In genomic region chr11:130431337-130431773, GRCh38 we compare ENCODE assay signal across 8 cellular contexts. TPM values are rescaled to one million over a fixed set of nuclear protein-coding genes. Genes with fewer than 3 reads are reported as not detected.
DNase-seq lines count a peak whose midpoint lies in the region; ATAC-seq and TF ChIP-seq lines count a peak whose summit lies in the region.

No MANE protein-coding gene starts in this region.

- H3K4me3 ChIP-seq in GM06990 (replicated peaks; ENCODE audit: low read depth, low read length) (no peak overlapping the region), HEK293 (ENCODE audit: low read depth, low read length) (no peak overlapping the region), cardiac fibroblast (replicated peaks in 1 of 2; ENCODE audit: low read depth in 2 of 2, low read length in 2 of 2) (no peak overlapping the region)

- TF ChIP-seq CTCF in GM06990 (IDR thresholded peaks at IDR 0.05; ENCODE audit: insufficient read depth, low read length, poor library complexity, severe bottlenecking) (peak; percentile 75), HEK293 (tag by site-specific recombination; IDR thresholded peaks at IDR 0.05) (no peak), activated B cell treated with CpG ODN at 0.5 μM for 24 hours (IDR thresholded peaks at IDR 0.05) (no peak), cardiac fibroblast (IDR thresholded peaks at IDR 0.05; ENCODE audit: low read depth, low read length) (peak; percentile 76)

- CTCF ChIA-PET in HEK293 (lab: Yijun Ruan, JAX) = interaction anchor here (0.6 to 11.6 kb wide), 35 partner anchors 9 to 814 kb away, joined by 3 to 408 read pairs (median 6); no protein-coding TSS in a partner anchor
- CTCF ChIA-PET in activated B cell treated with CpG ODN at 0.5 μM for 24 hours (lab: Charles Lee) = interaction anchor here (0.7 to 5.9 kb wide), 9 partner anchors 11 to 485 kb away, joined by 3 to 118 read pairs (median 12); partner anchors contain the start of gene SNX19

- intact Hi-C loops in activated B cell treated with CpG ODN at 0.5 μM for 24 hours (cut with micrococcal nuclease) = loop anchor here (5.0 kb wide), 1 partner anchor 509 kb away; no protein-coding TSS in a partner anchor

- DNase-seq in GM06990 (ENCODE audit: extremely low read depth, insufficient read length) (no peak), NCI-H2029 (lab: John Stamatoyannopoulos, UW) (peak; percentile 65), activated B cell treated with CpG ODN at 0.5 μM for 24 hours (peak; percentile 48), cardiac fibroblast (ENCODE audit: low read depth in 2 of 2) (peak; percentile 74 to 76), kidney tubule cell (ENCODE audit: low spot score) (peak; percentile 64), cortex of kidney (lab: John Stamatoyannopoulos, UW) (no peak)
- peak; percentile 72 for DNase-seq in stimulated activated CD4-positive, alpha-beta T cell treated with anti-CD3 and anti-CD28 coated beads, Interleukin-4, amount 100 ng/mL, for 24 hours

- POLR2A ChIA-PET in HEK293 (lab: Yijun Ruan, JAX) = interaction anchor here (0.6 to 1.3 kb wide), 5 partner anchors 17 to 465 kb away, joined by 3 to 8 read pairs (median 3); partner anchors contain the start of gene ADAMTS15
- POLR2A ChIA-PET in activated B cell treated with CpG ODN at 0.5 μM for 24 hours (lab: Charles Lee) = no interaction called here

- ATAC-seq in activated B cell treated with CpG ODN at 0.5 μM for 24 hours (ENCODE audit: low read depth) = peak; percentile 63

- no peak overlapping the region for H3K27ac ChIP-seq in HEK293 (ENCODE audit: extremely low read depth, low read depth, low read length)

- no peak overlapping the region for H3K27ac Mint-ChIP-seq in activated B cell treated with CpG ODN at 0.5 μM for 24 hours

- H3K36me3 ChIP-seq in GM06990 (ENCODE audit: control insufficient read depth, insufficient read depth, low read length) = no peaks in the 10 kb centered on the region
- no peaks in the 10 kb centered on the region for H3K36me3 ChIP-seq in HEK293 (ENCODE audit: control insufficient read depth in 2 of 2, insufficient read depth in 1 of 2, low read length in 2 of 2)

- no peak overlapping the region for H3K4me3 Mint-ChIP-seq in activated B cell treated with CpG ODN at 0.5 μM for 24 hours

- no peaks in the 10 kb centered on the region; the same call in 1 of the 2 replicates for H3K4me1 ChIP-seq in HEK293 (ENCODE audit: control insufficient read depth, insufficient read depth, low read length)

- no peaks in the 10 kb centered on the region for H3K9me3 Mint-ChIP-seq in activated B cell treated with CpG ODN at 0.5 μM for 24 hours

- peaks cover 40% of the 10 kb centered on the region for H3K27me3 Mint-ChIP-seq in activated B cell treated with CpG ODN at 0.5 μM for 24 hours

- no peaks in the 10 kb centered on the region for H3K36me3 Mint-ChIP-seq in activated B cell treated with CpG ODN at 0.5 μM for 24 hours (ENCODE audit: low read depth)

- peaks cover 7% of the 10 kb centered on the region for H3K27me3 ChIP-seq in GM06990 (replicated peaks; ENCODE audit: control insufficient read depth, insufficient read depth, low read length)

- no peaks in the 10 kb centered on the region for H3K9me3 ChIP-seq in HEK293 (ENCODE audit: control insufficient read depth, insufficient read depth, low read depth, low read length)

- H3K4me1 Mint-ChIP-seq in activated B cell treated with CpG ODN at 0.5 μM for 24 hours = peaks cover 16% of the 10 kb centered on the region

TF ChIP-seq in HEK293, 187 proteins besides CTCF, POLR2A, EP300 and RAD21:
- TF ChIP-seq ZNF530 (tag by site-specific recombination; IDR thresholded peaks at IDR 0.05; ENCODE audit: low read depth) = no peak
- no peak for TF ChIP-seq ZNF140 (tag by site-specific recombination; IDR thresholded peaks at IDR 0.05)
- peak; percentile 66 for TF ChIP-seq ZNF654 (tag by site-specific recombination; IDR thresholded peaks at IDR 0.05; ENCODE audit: low read depth)
TF ChIP-seq in HEK293: peak in this region for 1.

RNA-seq across cellular contexts. Expression of gene ADAMTS8, which starts 2.9 kb away (rescaled TPM):
- total RNA-seq in activated B cell treated with CpG ODN at 0.5 μM for 24 hours = not detected in 2 replicates

RNA-seq across cellular contexts. Expression of gene ADAMTS15, which starts 17.1 kb away (rescaled TPM):
- total RNA-seq in activated B cell treated with CpG ODN at 0.5 μM for 24 hours = not detected in 2 replicates

Comparison
In these comparisons a context has a peak if more than half of its experiments do, and no peak if none do; other contexts are left out.
1. DNase-seq: peak in NCI-H2029 (single experiment), activated B cell treated with CpG ODN at 0.5 μM for 24 hours (single experiment), cardiac fibroblast (2 of 2), kidney tubule cell (single experiment) and stimulated activated CD4-positive, alpha-beta T cell treated with anti-CD3 and anti-CD28 coated beads, Interleukin-4, amount 100 ng/mL, for 24 hours (single experiment); none in GM06990 (single experiment) and cortex of kidney (single experiment).
2. CTCF ChIP-seq: peak in GM06990 (single experiment) and cardiac fibroblast (single experiment); none in HEK293 (single experiment) and activated B cell treated with CpG ODN at 0.5 μM for 24 hours (single experiment).